2 cellular contexts compared by ENCODE assay signal in genomic region chr11:11163256-11163655, GRCh38.
TF ChIP-seq lines count a peak whose summit lies in the region.

No MANE protein-coding gene starts in this region.

TF ChIP-seq in HCT116, 20 proteins besides CTCF, POLR2A, EP300 and RAD21 (continued from another document):
- TF ChIP-seq CBX3 (IDR thresholded peaks at IDR 0.05; ENCODE audit: low read depth) = peak; percentile 36; the same call in 1 of the 2 replicates
- no peak for TF ChIP-seq CEBPB (IDR thresholded peaks at IDR 0.05; ENCODE audit: low read depth)
- TF ChIP-seq ELF1 (IDR thresholded peaks at IDR 0.05; ENCODE audit: borderline replicate concordance, low read depth) = no peak
- peak; percentile 84 for TF ChIP-seq MAX (IDR thresholded peaks at IDR 0.05)

TF ChIP-seq in HepG2, 621 proteins besides CTCF, POLR2A, EP300 and RAD21 (continued from another document):
- TF ChIP-seq MNT (IDR thresholded peaks at IDR 0.05) = peak; percentile 43; the same call in 1 of the 2 replicates
- no peak for TF ChIP-seq KAT7 (CRISPR knock-in tag; IDR thresholded peaks at IDR 0.05; ENCODE audit: borderline replicate concordance)
- no peak for TF ChIP-seq RFXAP (CRISPR knock-in tag; IDR thresholded peaks at IDR 0.05; ENCODE audit: borderline replicate concordance)
